In genomic region chr9:120435066-120435465, GRCh38 we compare ENCODE assay signal across 24 cellular contexts.
A peak's percentile ranks its signal among the peaks of the same experiment; 100 is the strongest.
DNase-seq lines count a peak whose midpoint lies in the region; FAIRE-seq and TF ChIP-seq lines count a peak whose summit lies in the region.
"Had no signal": no experiment of that assay in that cellular context is flagged by ENCODE, and none has a peak within 500 bp of the region (broad histone marks: within the 10 kb centered on the region; RNA-seq: fewer than 3 reads in every experiment).

No MANE protein-coding gene starts in this region.

- peaks cover 14% of the 10 kb centered on the region for H3K36me3 ChIP-seq in astrocyte (ENCODE audit: insufficient read depth, low read length)
- H3K36me3 ChIP-seq in osteoblast (ENCODE audit: insufficient read depth, low read length), result peaks cover 43% of the 10 kb centered on the region
- H3K36me3 ChIP-seq in neural progenitor cell, result peaks cover 4% of the 10 kb centered on the region
- H3K36me3 ChIP-seq: uterus had no signal

- H3F3A ChIP-seq in neural progenitor cell (ENCODE audit: low read depth), result no peaks in the 10 kb centered on the region

- H3K36me3 Mint-ChIP-seq in astrocyte (ENCODE audit: low read depth, unreplicated experiment) (peaks cover 5% of the 10 kb centered on the region), neural progenitor cell (peaks cover 43% of the 10 kb centered on the region)

- H3K4me1 ChIP-seq in astrocyte (ENCODE audit: insufficient read depth, low read length) (no peaks in the 10 kb centered on the region), osteoblast (ENCODE audit: insufficient read depth, low read length) (peaks cover 31% of the 10 kb centered on the region), neural progenitor cell (no peaks in the 10 kb centered on the region)
- H3K4me1 ChIP-seq: HAP-1, uterus had no signal

- TF ChIP-seq CTCF in astrocyte (IDR thresholded peaks at IDR 0.05; ENCODE audit: insufficient read depth, low read depth, low read length) (no peak), fibroblast of villous mesenchyme (IDR thresholded peaks at IDR 0.05; ENCODE audit: insufficient read depth, low read depth, low read length) (no peak), osteoblast (IDR thresholded peaks at IDR 0.05; ENCODE audit: extremely low read depth, low read depth, low read length) (no peak), neural progenitor cell (IDR thresholded peaks at IDR 0.05) (no peak)

- H2AFZ ChIP-seq in astrocyte (ENCODE audit: low read depth, low read length), result no peak overlapping the region
- H2AFZ ChIP-seq in osteoblast (ENCODE audit: low read length), result no peak overlapping the region
- no peak overlapping the region for H2AFZ ChIP-seq in neural progenitor cell (replicated peaks)

- no peaks in the 10 kb centered on the region for H3K27me3 Mint-ChIP-seq in astrocyte (ENCODE audit: low read depth, unreplicated experiment)
- no peaks in the 10 kb centered on the region for H3K27me3 Mint-ChIP-seq in neural progenitor cell (ENCODE audit: insufficient read depth, low read depth)
- H3K27me3 Mint-ChIP-seq: activated CD4-positive, alpha-beta memory T cell treated with anti-CD3 and anti-CD28 coated beads, Interleukin-2, amount 10 ng/mL, durations not matched to agents 7 days and 5 days; activated naive CD4-positive, alpha-beta T cell treated with anti-CD3 and anti-CD28 coated beads, Interleukin-2, amount 50 U/mL, for 24 hours; T-helper 17 cell had no signal

- H3K9me3 ChIP-seq in astrocyte (ENCODE audit: insufficient read depth, low read depth, low read length), result no peaks in the 10 kb centered on the region
- no peaks in the 10 kb centered on the region for H3K9me3 ChIP-seq in osteoblast (ENCODE audit: low read depth, low read length)
- no peaks in the 10 kb centered on the region for H3K9me3 ChIP-seq in neural progenitor cell (ENCODE audit: low read depth)
- H3K9me3 ChIP-seq: HAP-1, uterus had no signal

- H3K27me3 ChIP-seq in astrocyte (ENCODE audit: insufficient read depth, low read length) (no peaks in the 10 kb centered on the region), osteoblast (ENCODE audit: insufficient read depth, low read length) (no peaks in the 10 kb centered on the region), neural progenitor cell (no peaks in the 10 kb centered on the region)
- H3K27me3 ChIP-seq: dorsolateral prefrontal cortex, uterus had no signal

- no peaks in the 10 kb centered on the region for H4K20me1 ChIP-seq in astrocyte (ENCODE audit: insufficient read depth, low read length)
- H4K20me1 ChIP-seq in osteoblast (ENCODE audit: insufficient read depth, low read length), result no peaks in the 10 kb centered on the region
- no peaks in the 10 kb centered on the region for H4K20me1 ChIP-seq in neural progenitor cell (ENCODE audit: low read depth)

- H3K9me3 Mint-ChIP-seq in astrocyte (ENCODE audit: unreplicated experiment) (no peaks in the 10 kb centered on the region), neural progenitor cell (peaks cover 3% of the 10 kb centered on the region)
- H3K9me3 Mint-ChIP-seq: activated CD4-positive, alpha-beta memory T cell treated with anti-CD3 and anti-CD28 coated beads, Interleukin-2, amount 10 ng/mL, durations not matched to agents 7 days and 5 days; activated naive CD4-positive, alpha-beta T cell treated with anti-CD3 and anti-CD28 coated beads, Interleukin-2, amount 50 U/mL, for 24 hours; activated T-cell treated with anti-CD3 and anti-CD28 coated beads, Interleukin-2, amount 50 U/mL, for 4 hours had no signal

- H3K4me2 ChIP-seq in astrocyte (ENCODE audit: low read length), result no peak overlapping the region
- peak overlapping the region; percentile 42 for H3K4me2 ChIP-seq in osteoblast (ENCODE audit: insufficient read depth, low read length)
- no peak overlapping the region for H3K4me2 ChIP-seq in neural progenitor cell

- H3K4me3 ChIP-seq in astrocyte (ENCODE audit: insufficient read depth, low read depth, low read length), result no peak overlapping the region
- no peak overlapping the region for H3K4me3 ChIP-seq in fibroblast of villous mesenchyme (ENCODE audit: low read depth, low read length)
- no peak overlapping the region for H3K4me3 ChIP-seq in osteoblast (ENCODE audit: insufficient read depth, low read length)
- H3K4me3 ChIP-seq in neural progenitor cell, result no peak overlapping the region
- H3K4me3 ChIP-seq: dorsolateral prefrontal cortex, HAP-1, uterus had no signal

- H3K9ac ChIP-seq in astrocyte (ENCODE audit: low read length) (no peak overlapping the region), neural progenitor cell (no peak overlapping the region)

- DNase-seq in CD1c-positive myeloid dendritic cell (ENCODE audit: extremely low spot score), result peak; percentile 74
- DNase-seq in astrocyte (ENCODE audit: low read depth), result peak; percentile 55
- DNase-seq in fibroblast of villous mesenchyme (ENCODE audit: low read depth), result peak; percentile 84
- DNase-seq in osteoblast (ENCODE audit: insufficient read length, low spot score, missing footprints), result no peak
- DNase-seq in neural progenitor cell (ENCODE audit: low spot score), result no peak
- DNase-seq in COR-L47 (lab: John Stamatoyannopoulos, UW), result no peak
- DNase-seq in NCI-H774 (lab: John Stamatoyannopoulos, UW), result no peak
- DNase-seq in ureter (ENCODE audit: low spot score), result no peak
- DNase-seq: activated CD4-positive, alpha-beta memory T cell treated with anti-CD3 and anti-CD28 coated beads, Interleukin-2, amount 10 ng/mL, durations not matched to agents 7 days and 5 days; activated T-cell treated with anti-CD3 and anti-CD28 coated beads, Interleukin-2, amount 50 U/mL, for 4 hours; dorsolateral prefrontal cortex; erythroblast; KBM-7; NCI-H2029 treated with DMSO at 0.1 percent for 48 hours; NCI-H524; stimulated activated CD4-positive, alpha-beta T cell treated with anti-CD3 and anti-CD28 coated beads, Interleukin-4, amount 100 ng/mL, for 1 hour; T-helper 17 cell; uterus; WERI-Rb-1 had no signal

- no peaks in the 10 kb centered on the region for H3K79me2 ChIP-seq in astrocyte (ENCODE audit: insufficient read depth, low read length)
- peaks cover 23% of the 10 kb centered on the region for H3K79me2 ChIP-seq in osteoblast (ENCODE audit: insufficient read depth, low read length)
- no peaks in the 10 kb centered on the region for H3K79me2 ChIP-seq in neural progenitor cell (ENCODE audit: low read depth)

- H3K4me3 Mint-ChIP-seq in astrocyte (ENCODE audit: unreplicated experiment) (no peak overlapping the region), neural progenitor cell (no peak overlapping the region)
- H3K4me3 Mint-ChIP-seq: activated CD4-positive, alpha-beta memory T cell treated with anti-CD3 and anti-CD28 coated beads, Interleukin-2, amount 10 ng/mL, durations not matched to agents 7 days and 5 days; activated naive CD4-positive, alpha-beta T cell treated with anti-CD3 and anti-CD28 coated beads, Interleukin-2, amount 50 U/mL, for 24 hours; activated T-cell treated with anti-CD3 and anti-CD28 coated beads, Interleukin-2, amount 50 U/mL, for 4 hours; brain; T-helper 17 cell had no signal

- peaks cover 3% of the 10 kb centered on the region for H3K4me1 Mint-ChIP-seq in astrocyte (ENCODE audit: low read depth, unreplicated experiment)
- no peaks in the 10 kb centered on the region for H3K4me1 Mint-ChIP-seq in neural progenitor cell

- FAIRE-seq in astrocyte (lab: Jason Lieb, UNC), result no peak
- FAIRE-seq: D721Med, G401.6 had no signal

- no peak overlapping the region for H3K27ac ChIP-seq in astrocyte (ENCODE audit: low read depth, low read length)
- peak overlapping the region; percentile 75 for H3K27ac ChIP-seq in osteoblast (ENCODE audit: low read depth, low read length)
- H3K27ac ChIP-seq in neural progenitor cell, result no peak overlapping the region
- H3K27ac ChIP-seq: uterus, WERI-Rb-1 had no signal

- H3K27ac Mint-ChIP-seq in astrocyte (ENCODE audit: unreplicated experiment) (no peak overlapping the region), neural progenitor cell (no peak overlapping the region)
- H3K27ac Mint-ChIP-seq: activated CD4-positive, alpha-beta memory T cell treated with anti-CD3 and anti-CD28 coated beads, Interleukin-2, amount 10 ng/mL, durations not matched to agents 7 days and 5 days; activated naive CD4-positive, alpha-beta T cell treated with anti-CD3 and anti-CD28 coated beads, Interleukin-2, amount 50 U/mL, for 24 hours; T-helper 17 cell had no signal

Comparison
In these comparisons a context has a peak if more than half of its experiments do, and no peak if none do; other contexts are left out.
1. DNase-seq: peak in CD1c-positive myeloid dendritic cell (single experiment), astrocyte (single experiment) and fibroblast of villous mesenchyme (single experiment); none in osteoblast (single experiment), neural progenitor cell (single experiment), COR-L47 (single experiment), NCI-H774 (single experiment) and ureter (single experiment).